ENCODE assay signal across 18 cellular contexts in the genomic region with DNA sequence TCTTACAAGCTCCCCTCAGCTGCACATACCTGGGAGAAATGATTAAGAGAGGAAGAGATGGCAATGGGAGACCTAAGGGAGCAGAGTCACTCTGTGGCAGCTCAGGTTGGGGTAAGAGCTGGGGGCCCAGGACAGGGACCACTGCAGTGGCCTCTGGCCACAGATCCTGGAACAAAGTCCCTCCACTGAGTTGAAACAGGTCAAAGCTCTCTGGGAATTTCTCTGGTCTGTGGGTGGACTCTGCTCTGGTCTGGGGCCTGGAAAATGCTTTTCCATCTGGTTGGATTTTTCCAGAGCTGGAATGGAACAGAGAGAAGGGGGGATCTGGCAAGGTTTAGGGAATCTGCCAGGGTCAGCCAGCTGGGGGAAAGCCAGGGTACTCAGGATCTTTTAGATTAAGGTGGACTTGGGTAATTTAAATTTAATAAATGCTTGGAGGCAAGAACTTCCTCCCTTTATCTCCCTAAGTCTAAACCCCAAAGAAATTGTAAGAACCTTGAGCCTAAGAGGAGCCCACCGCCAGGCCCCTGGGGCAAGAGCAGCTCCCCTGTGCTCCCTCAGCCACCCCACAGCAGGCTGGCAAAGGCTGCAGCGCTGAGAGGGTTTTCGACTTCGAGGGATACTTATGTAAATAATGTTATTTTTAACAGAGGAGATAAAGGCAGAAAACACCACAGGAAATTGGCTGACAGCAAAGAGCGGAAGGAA. TPM values are rescaled to one million over a fixed set of nuclear protein-coding genes. Genes with fewer than 3 reads are reported as not detected.
DNase-seq lines count a peak whose midpoint lies in the region; ATAC-seq and TF ChIP-seq lines count a peak whose summit lies in the region.
"Had no signal": no experiment of that assay in that cellular context is flagged by ENCODE, and none has a peak within 500 bp of the region (broad histone marks: within the 10 kb centered on the region; RNA-seq: fewer than 3 reads in every experiment).

No MANE protein-coding gene starts in this region.

- H3K4me3 ChIP-seq in AG10803 (ENCODE audit: low read length) = peak overlapping the region; percentile 98
- no peak overlapping the region for H3K4me3 ChIP-seq in ascending aorta
- H3K4me3 ChIP-seq in Peyer's patch = no peak overlapping the region
- H3K4me3 ChIP-seq: BLaER1 treated with 17β-estradiol and CSF1 and Interleukin-3, amounts not matched to agents 10 nM and 100 nM; esophagus squamous epithelium had no signal

- no peak for ATAC-seq in activated B cell treated with CpG ODN at 0.5 μM for 24 hours (ENCODE audit: low read depth)
- ATAC-seq in natural killer cell treated with Interleukin-12 subunit alpha and Interleukin-12 subunit beta and Interleukin-15 and Interleukin-18, amount 100 ng/mL, for 72 hours = no peak
- ATAC-seq in GM21515 (IDR thresholded peaks at IDR 0.05; ENCODE audit: unreplicated experiment) = no peak

- H3K9me3 ChIP-seq in ascending aorta (no peaks in the 10 kb centered on the region), Peyer's patch (peaks cover 0 to 11% (median 0%) of the 10 kb centered on the region in 4 donors)
- H3K9me3 ChIP-seq: esophagus squamous epithelium, HAP-1 had no signal

- H3K36me3 Mint-ChIP-seq in IgD-negative memory B cell (peaks cover 2% of the 10 kb centered on the region), activated B cell treated with CpG ODN at 0.5 μM for 24 hours (ENCODE audit: low read depth) (no peaks in the 10 kb centered on the region)
- H3K36me3 Mint-ChIP-seq in natural killer cell treated with Interleukin-12 subunit alpha and Interleukin-12 subunit beta and Interleukin-15 and Interleukin-18, amount 100 ng/mL, for 72 hours = no peaks in the 10 kb centered on the region

- peaks cover 6 to 13% of the 10 kb centered on the region in 2 donors for H3K4me1 ChIP-seq in ascending aorta
- peaks cover 0 to 37% (median 10%) of the 10 kb centered on the region in 4 donors for H3K4me1 ChIP-seq in Peyer's patch

- H3K9me3 Mint-ChIP-seq in IgD-negative memory B cell = peaks cover 0 to 9% (median 0%) of the 10 kb centered on the region in 3 donors
- H3K9me3 Mint-ChIP-seq in activated B cell treated with CpG ODN at 0.5 μM for 24 hours = no peaks in the 10 kb centered on the region
- no peaks in the 10 kb centered on the region for H3K9me3 Mint-ChIP-seq in natural killer cell treated with Interleukin-12 subunit alpha and Interleukin-12 subunit beta and Interleukin-15 and Interleukin-18, amount 100 ng/mL, for 72 hours

- no peak overlapping the region for H3K27ac ChIP-seq in ascending aorta
- no peak overlapping the region for H3K27ac ChIP-seq in Peyer's patch
- H3K27ac ChIP-seq: BLaER1 treated with 17β-estradiol and CSF1 and Interleukin-3, amounts not matched to agents 10 nM and 100 nM; coronary artery; esophagus squamous epithelium had no signal

- H3K27me3 Mint-ChIP-seq in IgD-negative memory B cell = peaks cover 78% of the 10 kb centered on the region
- peaks cover 85% of the 10 kb centered on the region for H3K27me3 Mint-ChIP-seq in activated B cell treated with CpG ODN at 0.5 μM for 24 hours
- H3K27me3 Mint-ChIP-seq in natural killer cell treated with Interleukin-12 subunit alpha and Interleukin-12 subunit beta and Interleukin-15 and Interleukin-18, amount 100 ng/mL, for 72 hours = peaks cover 73 to 87% of the 10 kb centered on the region in 2 donors

- no peak for TF ChIP-seq POLR2A in Peyer's patch (IDR thresholded peaks at IDR 0.05)

- H3K4me1 Mint-ChIP-seq in IgD-negative memory B cell = peaks cover 12 to 16% (median 12%) of the 10 kb centered on the region in 3 donors
- peaks cover 28% of the 10 kb centered on the region for H3K4me1 Mint-ChIP-seq in activated B cell treated with CpG ODN at 0.5 μM for 24 hours
- peaks cover 30 to 38% of the 10 kb centered on the region in 2 donors for H3K4me1 Mint-ChIP-seq in natural killer cell treated with Interleukin-12 subunit alpha and Interleukin-12 subunit beta and Interleukin-15 and Interleukin-18, amount 100 ng/mL, for 72 hours (ENCODE audit: low read depth in 2 of 2)

- peak overlapping the region; percentile 86 to 93 (median 88) for H3K27ac Mint-ChIP-seq in IgD-negative memory B cell
- H3K27ac Mint-ChIP-seq in activated B cell treated with CpG ODN at 0.5 μM for 24 hours = peak overlapping the region; percentile 18
- no peak overlapping the region for H3K27ac Mint-ChIP-seq in natural killer cell treated with Interleukin-12 subunit alpha and Interleukin-12 subunit beta and Interleukin-15 and Interleukin-18, amount 100 ng/mL, for 72 hours

- peak overlapping the region in 3 of 4 donors; percentile 67 to 79 (median 79) for H3K4me3 Mint-ChIP-seq in IgD-negative memory B cell
- no peak overlapping the region for H3K4me3 Mint-ChIP-seq in activated B cell treated with CpG ODN at 0.5 μM for 24 hours
- peak overlapping the region; percentile 9 for H3K4me3 Mint-ChIP-seq in natural killer cell treated with Interleukin-12 subunit alpha and Interleukin-12 subunit beta and Interleukin-15 and Interleukin-18, amount 100 ng/mL, for 72 hours

- CTCF ChIA-PET in activated B cell treated with CpG ODN at 0.5 μM for 24 hours (lab: Charles Lee) = interaction anchor here (1.1 to 3.5 kb wide), 2 partner anchors 17 to 49 kb away, joined by 3 to 13 read pairs; no protein-coding TSS in a partner anchor

- peaks cover 63% of the 10 kb centered on the region for H3K27me3 ChIP-seq in ascending aorta
- peaks cover 0 to 57% of the 10 kb centered on the region in 2 donors for H3K27me3 ChIP-seq in Peyer's patch

- POLR2A ChIA-PET in activated B cell treated with CpG ODN at 0.5 μM for 24 hours (lab: Charles Lee) = no interaction called here

- DNase-seq in AG10803 (ENCODE audit: low read depth) (no peak), activated B cell treated with CpG ODN at 0.5 μM for 24 hours (no peak), ascending aorta (ENCODE audit: low spot score in 2 of 2) (no peak), OCI-M2 (lab: John Stamatoyannopoulos, UW; ENCODE audit: unreplicated experiment) (no peak), Peyer's patch (no peak)
- DNase-seq in natural killer cell treated with Interleukin-12 subunit alpha and Interleukin-12 subunit beta and Interleukin-15 and Interleukin-18, amount 100 ng/mL, for 72 hours (ENCODE audit: low spot score) = no peak
- DNase-seq: esophagus squamous epithelium, GF-D8, NCI-H146, NCI-H524 treated with DMSO at 0.1 percent for 48 hours had no signal

- TF ChIP-seq CTCF in AG10803 (conservative IDR thresholded peaks at IDR 0.05; ENCODE audit: low read length) = no peak
- TF ChIP-seq CTCF in activated B cell treated with CpG ODN at 0.5 μM for 24 hours (IDR thresholded peaks at IDR 0.05) = no peak
- TF ChIP-seq CTCF in ascending aorta (IDR thresholded peaks at IDR 0.05) = no peak
- TF ChIP-seq CTCF in Peyer's patch (IDR thresholded peaks at IDR 0.05) = no peak

- intact Hi-C loops in activated B cell treated with CpG ODN at 0.5 μM for 24 hours (cut with micrococcal nuclease) (loop anchor here (5.0 kb wide), 1 partner anchor 196 kb away; no protein-coding TSS in a partner anchor), ascending aorta (cut with DNase I) (no loop called here)

- H3K36me3 ChIP-seq in ascending aorta (no peaks in the 10 kb centered on the region), Peyer's patch (no peaks in the 10 kb centered on the region)
- H3K36me3 ChIP-seq: BLaER1 treated with 17β-estradiol and CSF1 and Interleukin-3, amounts not matched to agents 10 nM and 100 nM; esophagus squamous epithelium; HAP-1 had no signal

RNA-seq across cellular contexts. Expression of a gene that starts 3.7 kb away (rescaled TPM):
- not detected for polyA plus RNA-seq in IgD-negative memory B cell
- total RNA-seq in activated B cell treated with CpG ODN at 0.5 μM for 24 hours = not detected in 2 replicates
- total RNA-seq in natural killer cell treated with Interleukin-12 subunit alpha and Interleukin-12 subunit beta and Interleukin-15 and Interleukin-18, amount 100 ng/mL, for 72 hours = not detected
- total RNA-seq in ascending aorta = not detected
- total RNA-seq in Peyer's patch = 1 to 10 TPM in 1 of 4 donors, not detected in 3; 1.0 TPM
- total RNA-seq: progenitor cell of endocrine pancreas had no signal

RNA-seq across cellular contexts. Expression of a gene that starts 11.3 kb away (rescaled TPM):
- polyA plus RNA-seq in IgD-negative memory B cell = not detected
- total RNA-seq in activated B cell treated with CpG ODN at 0.5 μM for 24 hours = not detected in 2 replicates
- not detected for total RNA-seq in natural killer cell treated with Interleukin-12 subunit alpha and Interleukin-12 subunit beta and Interleukin-15 and Interleukin-18, amount 100 ng/mL, for 72 hours
- total RNA-seq in ascending aorta = 1.2 TPM
- total RNA-seq in Peyer's patch = 10 to 100 TPM in 1 of 4 donors, 1 to 10 TPM in 2, not detected in 1; 1.7 to 13.2 (median 1.9) TPM
- total RNA-seq: progenitor cell of endocrine pancreas had no signal

RNA-seq across cellular contexts. Expression of a gene that starts 13.9 kb away (rescaled TPM):
- polyA plus RNA-seq in IgD-negative memory B cell = not detected
- total RNA-seq in activated B cell treated with CpG ODN at 0.5 μM for 24 hours (not detected in 2 replicates), ascending aorta (not detected), Peyer's patch (1 to 10 TPM in 1 of 4 donors, not detected in 3; 1.4 TPM)
- not detected for total RNA-seq in natural killer cell treated with Interleukin-12 subunit alpha and Interleukin-12 subunit beta and Interleukin-15 and Interleukin-18, amount 100 ng/mL, for 72 hours
- total RNA-seq: esophagus squamous epithelium, mesenteric fat pad, progenitor cell of endocrine pancreas, SK-MEL-5 had no signal

RNA-seq across cellular contexts. Expression of a gene that starts 15.7 kb away (rescaled TPM):
- polyA plus RNA-seq in IgD-negative memory B cell = not detected
- total RNA-seq in activated B cell treated with CpG ODN at 0.5 μM for 24 hours = not detected in 2 replicates
- total RNA-seq in natural killer cell treated with Interleukin-12 subunit alpha and Interleukin-12 subunit beta and Interleukin-15 and Interleukin-18, amount 100 ng/mL, for 72 hours = not detected
- 0.32 TPM for total RNA-seq in ascending aorta
- under 1 TPM in 3 of 4 donors, not detected in 1; 0.40 to 0.76 (median 0.70) TPM for total RNA-seq in Peyer's patch
- total RNA-seq: esophagus squamous epithelium, mesenteric fat pad, progenitor cell of endocrine pancreas had no signal

RNA-seq across cellular contexts. Expression of a gene that starts 20.1 kb away (rescaled TPM):
- polyA plus RNA-seq in IgD-negative memory B cell = not detected
- total RNA-seq in activated B cell treated with CpG ODN at 0.5 μM for 24 hours (not detected in 2 replicates), ascending aorta (8.9 TPM), Peyer's patch (1 to 10 TPM in 3 of 4 donors, under 1 TPM in 1; 0.35 to 1.7 (median 1.1) TPM)
- total RNA-seq in natural killer cell treated with Interleukin-12 subunit alpha and Interleukin-12 subunit beta and Interleukin-15 and Interleukin-18, amount 100 ng/mL, for 72 hours = not detected
- total RNA-seq: progenitor cell of endocrine pancreas had no signal

Comparison
In these comparisons a context has a peak if more than half of its experiments do, and no peak if none do; other contexts are left out.
1. H3K27ac Mint-ChIP-seq: peak in IgD-negative memory B cell (3 of 3) and activated B cell treated with CpG ODN at 0.5 μM for 24 hours (single experiment); none in natural killer cell treated with Interleukin-12 subunit alpha and Interleukin-12 subunit beta and Interleukin-15 and Interleukin-18, amount 100 ng/mL, for 72 hours (0 of 2).